14 cellular contexts compared by ENCODE assay signal in the genomic region with DNA sequence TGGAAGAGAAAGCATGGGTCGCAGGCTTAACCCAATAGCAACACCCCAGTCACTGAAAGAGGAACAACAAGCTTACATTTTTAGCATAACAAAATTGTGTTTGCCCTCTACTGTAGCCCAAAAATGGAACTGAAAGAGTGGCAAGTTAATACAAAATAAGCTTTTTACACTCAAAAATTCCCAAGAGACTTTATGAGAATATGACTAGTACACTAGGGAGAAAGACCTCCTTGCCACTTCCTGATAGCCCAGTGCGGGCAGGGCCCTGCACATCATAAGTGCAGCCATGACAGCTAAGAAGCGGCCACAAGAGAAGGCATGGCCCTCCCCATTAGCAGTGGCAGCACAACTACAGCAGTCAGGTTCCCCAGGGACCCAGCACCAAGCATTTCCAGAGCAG.
DNase-seq lines count a peak whose midpoint lies in the region; ATAC-seq and TF ChIP-seq lines count a peak whose summit lies in the region.
"Had no signal": no experiment of that assay in that cellular context is flagged by ENCODE, and none has a peak within 500 bp of the region (broad histone marks: within the 10 kb centered on the region; RNA-seq: fewer than 3 reads in every experiment).

No MANE protein-coding gene starts in this region.

- DNase-seq in spleen (peak; percentile 52), A673 (ENCODE audit: low spot score) (no peak)
- DNase-seq in activated naive CD4-positive, alpha-beta T cell treated with Interleukin-2 at 50 U/mL for 16 hours: no peak
- no peak for DNase-seq in activated CD4-positive, alpha-beta T cell treated with anti-CD3 and anti-CD28 coated beads, Interleukin-2, amount 10 ng/mL, durations not matched to agents 24 days and 14 days
- DNase-seq: Calu3, caudate nucleus, kidney glomerular epithelial cell, natural killer cell, WERI-Rb-1 had no signal

- no peaks in the 10 kb centered on the region for H3K27me3 Mint-ChIP-seq in activated CD4-positive, alpha-beta T cell treated with anti-CD3 and anti-CD28 coated beads, Interleukin-2, amount 10 ng/mL, durations not matched to agents 24 days and 14 days

- no peaks in the 10 kb centered on the region for H3K4me1 Mint-ChIP-seq in activated CD4-positive, alpha-beta T cell treated with anti-CD3 and anti-CD28 coated beads, Interleukin-2, amount 10 ng/mL, durations not matched to agents 24 days and 14 days
- H3K4me1 Mint-ChIP-seq: natural killer cell had no signal

- no peak for TF ChIP-seq POLR2A in spleen (IDR thresholded peaks at IDR 0.05)

- H3K4me3 Mint-ChIP-seq in activated CD4-positive, alpha-beta T cell treated with anti-CD3 and anti-CD28 coated beads, Interleukin-2, amount 10 ng/mL, durations not matched to agents 24 days and 14 days: no peak overlapping the region
- H3K4me3 Mint-ChIP-seq: natural killer cell had no signal

- H3K4me1 ChIP-seq in spleen (no peaks in the 10 kb centered on the region), A673 (ENCODE audit: insufficient read depth, low read length, poor library complexity, severe bottlenecking) (no peaks in the 10 kb centered on the region)

- H3K27ac Mint-ChIP-seq in activated CD4-positive, alpha-beta T cell treated with anti-CD3 and anti-CD28 coated beads, Interleukin-2, amount 10 ng/mL, durations not matched to agents 24 days and 14 days: no peak overlapping the region
- H3K27ac Mint-ChIP-seq: IgD-negative memory B cell, natural killer cell had no signal

- ATAC-seq in GM19025 (IDR thresholded peaks at IDR 0.05; ENCODE audit: low read depth, unreplicated experiment): peak; percentile 96
- peak; percentile 98 for ATAC-seq in GM21786 (IDR thresholded peaks at IDR 0.05; ENCODE audit: unreplicated experiment)
- peak; percentile 91 for ATAC-seq in HG03175 (IDR thresholded peaks at IDR 0.05; ENCODE audit: unreplicated experiment)
- ATAC-seq: natural killer cell had no signal

- intact Hi-C loops in spleen (cut with DNase I; ENCODE audit: low total_unique reads): no loop called here
- intact Hi-C loops in A673 (cut with micrococcal nuclease; ENCODE audit: unreplicated experiment): no loop called here
- intact Hi-C loops in activated CD4-positive, alpha-beta T cell treated with anti-CD3 and anti-CD28 coated beads, Interleukin-2, amount 10 ng/mL, durations not matched to agents 24 days and 14 days (cut with micrococcal nuclease): no loop called here

- H3K9me3 ChIP-seq in spleen (peaks cover 0 to 48% (median 29%) of the 10 kb centered on the region in 8 donors), A673 (ENCODE audit: low read depth, low read length, poor library complexity, severe bottlenecking) (peaks cover 4% of the 10 kb centered on the region)

- H3K36me3 ChIP-seq in spleen: no peaks in the 10 kb centered on the region
- H3K36me3 ChIP-seq in A673 (ENCODE audit: insufficient read depth, low read length, poor library complexity, severe bottlenecking): no peaks in the 10 kb centered on the region
- H3K36me3 ChIP-seq: WERI-Rb-1 had no signal

- H3K27me3 ChIP-seq in spleen (replicated peaks in 1 of 7) (no peaks in the 10 kb centered on the region), A673 (replicated peaks; ENCODE audit: insufficient read depth, low read depth, low read length, poor library complexity) (no peaks in the 10 kb centered on the region)

- WGBS in spleen, 5 donors: 44 to 76% (median 56%) methylated on average over 3 of the region's 3 CpGs

- no peaks in the 10 kb centered on the region for H3K36me3 Mint-ChIP-seq in activated CD4-positive, alpha-beta T cell treated with anti-CD3 and anti-CD28 coated beads, Interleukin-2, amount 10 ng/mL, durations not matched to agents 24 days and 14 days (ENCODE audit: low read depth)
- H3K36me3 Mint-ChIP-seq: IgD-negative memory B cell, natural killer cell had no signal

- TF ChIP-seq CTCF in spleen (IDR thresholded peaks at IDR 0.05 in 8 of 11, conservative IDR thresholded peaks at IDR 0.05 in 3 of 11) (no peak), A673 (conservative IDR thresholded peaks at IDR 0.05; ENCODE audit: low read depth, low read length) (no peak)

- no TSS peak for BruUV-seq in A673 (replicated peaks; lab: Mats Ljungman, UMichigan)

- no peak overlapping the region for H3K4me3 ChIP-seq in spleen
- no peak overlapping the region for H3K4me3 ChIP-seq in A673 (ENCODE audit: low read depth, low read length, poor library complexity, severe bottlenecking)
- H3K4me3 ChIP-seq: skin epidermis had no signal

- CTCF ChIA-PET in A673 (lab: Charles Lee): no interaction called here

- H3K27ac ChIP-seq in spleen: no peak overlapping the region
- H3K27ac ChIP-seq in A673 (ENCODE audit: low read depth, low read length, poor library complexity, severe bottlenecking): no peak overlapping the region
- H3K27ac ChIP-seq: skin epidermis, WERI-Rb-1 had no signal

- H3K9me3 Mint-ChIP-seq in activated CD4-positive, alpha-beta T cell treated with anti-CD3 and anti-CD28 coated beads, Interleukin-2, amount 10 ng/mL, durations not matched to agents 24 days and 14 days: peaks cover 7% of the 10 kb centered on the region

- POLR2A ChIA-PET in A673 (lab: Charles Lee; ENCODE audit: low non-redundant PET): no interaction called here
